1 cellular context compared by ENCODE assay signal in the genomic region with DNA sequence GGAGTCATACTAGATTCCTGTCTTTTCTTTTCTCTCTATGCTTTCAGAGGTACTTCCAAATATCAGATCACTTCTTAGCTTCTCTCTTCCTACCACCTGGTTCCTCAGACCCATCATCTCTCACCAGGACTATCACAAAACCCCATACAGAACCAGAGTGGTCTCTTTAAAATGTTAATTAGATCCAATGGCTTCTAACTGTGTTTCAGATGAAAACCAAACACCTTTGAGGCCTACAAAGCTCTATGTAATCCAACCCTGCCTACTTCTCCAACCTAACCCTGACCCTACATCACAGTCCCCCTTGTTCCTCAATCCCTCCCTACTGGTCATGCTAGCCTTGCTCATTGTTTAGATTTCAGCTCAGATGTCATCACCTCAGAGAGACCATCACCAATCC.
TF ChIP-seq lines count a peak whose summit lies in the region.

No MANE protein-coding gene starts in this region.

TF ChIP-seq in H1, 55 proteins besides CTCF, POLR2A, EP300 and RAD21:
- TF ChIP-seq CTBP2 (IDR thresholded peaks at IDR 0.05; ENCODE audit: borderline replicate concordance, insufficient read depth, insufficient read length, low read length) (no peak), CHD1 (IDR thresholded peaks at IDR 0.05; ENCODE audit: low read depth, low read length) (no peak), SP1 (IDR thresholded peaks at IDR 0.05; ENCODE audit: low read depth, low read length) (peak; percentile 37; the same call in 1 of the 2 replicates), TBP (IDR thresholded peaks at IDR 0.05; ENCODE audit: low read depth, low read length) (no peak), RBBP5 (IDR thresholded peaks at IDR 0.05; ENCODE audit: borderline replicate concordance, low read depth, low read length) (no peak), KDM5A (IDR thresholded peaks at IDR 0.05; ENCODE audit: low read length) (no peak), JUND (IDR thresholded peaks at IDR 0.05; ENCODE audit: low read length) (no peak), YY1 (IDR thresholded peaks at IDR 0.05; ENCODE audit: low read depth, low read length) (no peak), CBX5 (IDR thresholded peaks at IDR 0.05; ENCODE audit: low read depth, low read length) (no peak), TAF1 (IDR thresholded peaks at IDR 0.05; ENCODE audit: low read depth, low read length) (no peak), SIRT6 (IDR thresholded peaks at IDR 0.05; ENCODE audit: low read length) (no peak), EZH2 (IDR thresholded peaks at IDR 0.05; ENCODE audit: low read depth, low read length, severe bottlenecking) (no peak), CHD2 (IDR thresholded peaks at IDR 0.05; ENCODE audit: low read length) (no peak), SIX5 (IDR thresholded peaks at IDR 0.05; ENCODE audit: low read depth, low read length) (no peak), SP4 (IDR thresholded peaks at IDR 0.05; ENCODE audit: low read length) (no peak), BCL11A (IDR thresholded peaks at IDR 0.05; ENCODE audit: low read depth in 2 of 2, low read length in 2 of 2) (no peak), KDM4A (IDR thresholded peaks at IDR 0.05; ENCODE audit: low read depth, low read length, severe bottlenecking) (no peak), POU5F1 (IDR thresholded peaks at IDR 0.05; ENCODE audit: low read depth, low read length) (peak; percentile 91), SIN3A (conservative IDR thresholded peaks at IDR 0.05 in 1 of 2, IDR thresholded peaks at IDR 0.05 in 1 of 2; ENCODE audit: low read depth in 1 of 2, low read length in 2 of 2) (no peak), GABPA (IDR thresholded peaks at IDR 0.05; ENCODE audit: borderline replicate concordance, insufficient read depth, low read length) (no peak), RNF2 (IDR thresholded peaks at IDR 0.05; ENCODE audit: borderline replicate concordance, low read depth, low read length, missing control alignments, poor library complexity, severe bottlenecking) (no peak), TAF7 (optimal IDR thresholded peaks at IDR 0.05; ENCODE audit: borderline replicate concordance, low read depth, low read length) (no peak), NANOG (IDR thresholded peaks at IDR 0.05; ENCODE audit: insufficient read depth, low read depth, low read length, poor library complexity, severe bottlenecking) (peak; percentile 99), NRF1 (IDR thresholded peaks at IDR 0.05; ENCODE audit: low read depth, low read length) (no peak), BRCA1 (IDR thresholded peaks at IDR 0.05; ENCODE audit: low read depth, low read length) (no peak), HDAC2 (IDR thresholded peaks at IDR 0.05; ENCODE audit: borderline replicate concordance in 1 of 2, low read depth in 2 of 2, low read length in 2 of 2) (peak in 1 of 2 experiments; percentile 8; a peak in 1 of 4 replicates), RFX5 (IDR thresholded peaks at IDR 0.05; ENCODE audit: borderline replicate concordance, low read depth, low read length) (no peak), TEAD4 (IDR thresholded peaks at IDR 0.05; ENCODE audit: low read depth, low read length) (no peak), TCF12 (IDR thresholded peaks at IDR 0.05; ENCODE audit: low read depth, low read length) (peak; percentile 89), MAFK (IDR thresholded peaks at IDR 0.05; ENCODE audit: low read depth, low read length) (no peak), HDAC6 (IDR thresholded peaks at IDR 0.05; ENCODE audit: low read depth, low read length) (no peak), SRF (IDR thresholded peaks at IDR 0.05; ENCODE audit: low read depth, low read length) (no peak), EGR1 (IDR thresholded peaks at IDR 0.05; ENCODE audit: borderline replicate concordance, low read depth, low read length) (no peak), GTF2F1 (IDR thresholded peaks at IDR 0.05; ENCODE audit: borderline replicate concordance, low read depth, low read length) (no peak), CEBPB (IDR thresholded peaks at IDR 0.05; ENCODE audit: low read depth, low read length) (no peak)
- TF ChIP-seq, protein P1, sequence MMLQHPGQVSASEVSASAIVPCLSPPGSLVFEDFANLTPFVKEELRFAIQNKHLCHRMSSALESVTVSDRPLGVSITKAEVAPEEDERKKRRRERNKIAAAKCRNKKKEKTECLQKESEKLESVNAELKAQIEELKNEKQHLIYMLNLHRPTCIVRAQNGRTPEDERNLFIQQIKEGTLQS (IDR thresholded peaks at IDR 0.05; ENCODE audit: insufficient read depth, low read depth, low read length), result no peak
- TF ChIP-seq, protein P2, sequence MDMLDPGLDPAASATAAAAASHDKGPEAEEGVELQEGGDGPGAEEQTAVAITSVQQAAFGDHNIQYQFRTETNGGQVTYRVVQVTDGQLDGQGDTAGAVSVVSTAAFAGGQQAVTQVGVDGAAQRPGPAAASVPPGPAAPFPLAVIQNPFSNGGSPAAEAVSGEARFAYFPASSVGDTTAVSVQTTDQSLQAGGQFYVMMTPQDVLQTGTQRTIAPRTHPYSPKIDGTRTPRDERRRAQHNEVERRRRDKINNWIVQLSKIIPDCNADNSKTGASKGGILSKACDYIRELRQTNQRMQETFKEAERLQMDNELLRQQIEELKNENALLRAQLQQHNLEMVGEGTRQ (IDR thresholded peaks at IDR 0.05; ENCODE audit: low read length), result no peak
- TF ChIP-seq, protein P3, sequence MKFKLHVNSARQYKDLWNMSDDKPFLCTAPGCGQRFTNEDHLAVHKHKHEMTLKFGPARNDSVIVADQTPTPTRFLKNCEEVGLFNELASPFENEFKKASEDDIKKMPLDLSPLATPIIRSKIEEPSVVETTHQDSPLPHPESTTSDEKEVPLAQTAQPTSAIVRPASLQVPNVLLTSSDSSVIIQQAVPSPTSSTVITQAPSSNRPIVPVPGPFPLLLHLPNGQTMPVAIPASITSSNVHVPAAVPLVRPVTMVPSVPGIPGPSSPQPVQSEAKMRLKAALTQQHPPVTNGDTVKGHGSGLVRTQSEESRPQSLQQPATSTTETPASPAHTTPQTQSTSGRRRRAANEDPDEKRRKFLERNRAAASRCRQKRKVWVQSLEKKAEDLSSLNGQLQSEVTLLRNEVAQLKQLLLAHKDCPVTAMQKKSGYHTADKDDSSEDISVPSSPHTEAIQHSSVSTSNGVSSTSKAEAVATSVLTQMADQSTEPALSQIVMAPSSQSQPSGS (IDR thresholded peaks at IDR 0.05; ENCODE audit: low read length), result 0 out of 2 replicates have a peak, but pooled peaks have one; percentile 45
- TF ChIP-seq, protein P4, sequence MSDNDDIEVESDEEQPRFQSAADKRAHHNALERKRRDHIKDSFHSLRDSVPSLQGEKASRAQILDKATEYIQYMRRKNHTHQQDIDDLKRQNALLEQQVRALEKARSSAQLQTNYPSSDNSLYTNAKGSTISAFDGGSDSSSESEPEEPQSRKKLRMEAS (IDR thresholded peaks at IDR 0.05), result no peak
